Comparison of ENCODE assay signal across 9 cellular contexts in genomic region chr5:135033026-135033861, GRCh38. TPM values are rescaled to one million over a fixed set of nuclear protein-coding genes. Genes with fewer than 3 reads are reported as not detected.
DNase-seq lines count a peak whose midpoint lies in the region; ATAC-seq, FAIRE-seq and TF ChIP-seq lines count a peak whose summit lies in the region.
"Had no signal": no experiment of that assay in that cellular context is flagged by ENCODE, and none has a peak within 500 bp of the region (broad histone marks: within the 10 kb centered on the region; RNA-seq: fewer than 3 reads in every experiment).

No MANE protein-coding gene starts in this region.

- H3K9me3 ChIP-seq in Karpas-422 (ENCODE audit: low read length), result no peaks in the 10 kb centered on the region
- H3K9me3 ChIP-seq in kidney (ENCODE audit: control insufficient read depth in 1 of 2, low read length in 2 of 2), result peaks cover 0 to 7% of the 10 kb centered on the region in 2 donors
- no peaks in the 10 kb centered on the region for H3K9me3 ChIP-seq in thyroid gland

- H3K36me3 ChIP-seq in Karpas-422 (ENCODE audit: insufficient read depth, low read length) (peaks cover 46% of the 10 kb centered on the region), kidney (ENCODE audit: control insufficient read depth in 1 of 2, insufficient read depth in 2 of 2, low read length in 2 of 2) (no peaks in the 10 kb centered on the region), thyroid gland (no peaks in the 10 kb centered on the region)

- H3K79me2 ChIP-seq in Karpas-422 (ENCODE audit: low read length), result peaks cover 56% of the 10 kb centered on the region

- in situ Hi-C loops in G401 (cut with HindIII; ENCODE audit: low sequenced_read_pairs), result no loop called here

- H3K4me1 Mint-ChIP-seq in activated naive CD8-positive, alpha-beta T cell treated with anti-CD3 and anti-CD28 coated beads, Interleukin-2, amount 10 ng/mL, durations not matched to agents 7 days and 5 days, result peaks cover 26% of the 10 kb centered on the region

- H3K9ac ChIP-seq in Karpas-422 (ENCODE audit: low read length), result peak overlapping the region; percentile 98
- no peak overlapping the region for H3K9ac ChIP-seq in kidney (ENCODE audit: low read length in 2 of 2)

- no peak overlapping the region for H2AFZ ChIP-seq in Karpas-422 (ENCODE audit: low read length)

- 4 to 6% methylated on average over 51 to 52 of the region's 88 CpGs for WGBS in thyroid gland, 2 donors

- H3K9me2 ChIP-seq in Karpas-422 (replicated peaks; ENCODE audit: insufficient read depth, low read length), result no peaks in the 10 kb centered on the region

- intact Hi-C loops in kidney (cut with DNase I) (no loop called here), thyroid gland (cut with DNase I) (loop anchor here (10.0 kb wide), 1 partner anchor 152 kb away; no protein-coding TSS in a partner anchor)

- peaks cover 36% of the 10 kb centered on the region for H4K20me1 ChIP-seq in Karpas-422 (ENCODE audit: insufficient read depth, low read depth, low read length)

- POLR2A ChIA-PET in activated naive CD8-positive, alpha-beta T cell treated with anti-CD3 and anti-CD28 coated beads, Interleukin-2, amount 10 ng/mL, durations not matched to agents 7 days and 5 days (lab: Charles Lee), result interaction anchor here (0.6 kb wide), 1 partner anchor 277 kb away, joined by 3 read pairs; no protein-coding TSS in a partner anchor

- DNase-seq in NCI-H1417 (lab: John Stamatoyannopoulos, UW) (peak in 2 of 3 experiments; percentile 71 to 73), NCI-H1417 treated with DMSO at 0.1 percent for 48 hours (lab: John Stamatoyannopoulos, UW) (no peak), Karpas-422 (peak; percentile 70), kidney (peak; percentile 63), thyroid gland (peak in 1 of 2 donors; percentile 13), G401 (ENCODE audit: low spot score) (no peak)
- peak; percentile 60 for DNase-seq in activated naive CD8-positive, alpha-beta T cell treated with anti-CD3 and anti-CD28 coated beads, Interleukin-2, amount 10 ng/mL, durations not matched to agents 7 days and 5 days

- no peak for TF ChIP-seq CTCF in kidney (IDR thresholded peaks at IDR 0.05; ENCODE audit: borderline replicate concordance, extremely low read depth, insufficient read depth)
- TF ChIP-seq CTCF in thyroid gland (IDR thresholded peaks at IDR 0.05), result no peak

- H3K27me3 ChIP-seq in Karpas-422 (ENCODE audit: low read length), result no peaks in the 10 kb centered on the region
- H3K27me3 ChIP-seq in thyroid gland, result peaks cover 79% of the 10 kb centered on the region

- peaks cover 7% of the 10 kb centered on the region for H3K36me3 Mint-ChIP-seq in activated naive CD8-positive, alpha-beta T cell treated with anti-CD3 and anti-CD28 coated beads, Interleukin-2, amount 10 ng/mL, durations not matched to agents 7 days and 5 days

- H3K9me3 Mint-ChIP-seq in activated naive CD8-positive, alpha-beta T cell treated with anti-CD3 and anti-CD28 coated beads, Interleukin-2, amount 10 ng/mL, durations not matched to agents 7 days and 5 days, result peaks cover 4% of the 10 kb centered on the region

- TF ChIP-seq POLR2A in thyroid gland (IDR thresholded peaks at IDR 0.05), result no peak
- TF ChIP-seq POLR2A in GM18505 (IDR thresholded peaks at IDR 0.05; ENCODE audit: borderline replicate concordance, extremely low read depth, insufficient read depth, insufficient read length), result no peak

- H3K27me3 Mint-ChIP-seq in activated naive CD8-positive, alpha-beta T cell treated with anti-CD3 and anti-CD28 coated beads, Interleukin-2, amount 10 ng/mL, durations not matched to agents 7 days and 5 days, result peaks cover 81% of the 10 kb centered on the region

- H3K4me1 ChIP-seq in Karpas-422 (ENCODE audit: low read length) (peaks cover 65% of the 10 kb centered on the region), kidney (ENCODE audit: control insufficient read depth in 1 of 2, insufficient read depth in 1 of 2, low read depth in 1 of 2, low read length in 2 of 2) (peaks cover 15% of the 10 kb centered on the region in 2 donors), thyroid gland (peaks cover 27 to 40% of the 10 kb centered on the region in 2 donors)

- no peak for FAIRE-seq in kidney (lab: Jason Lieb, UNC)
- FAIRE-seq: colon had no signal

- peak overlapping the region; percentile 76 for H3K4me2 ChIP-seq in Karpas-422 (ENCODE audit: low read depth, low read length, poor library complexity, severe bottlenecking)

- no peak for ATAC-seq in activated naive CD8-positive, alpha-beta T cell treated with anti-CD3 and anti-CD28 coated beads, Interleukin-2, amount 10 ng/mL, durations not matched to agents 7 days and 5 days (ENCODE audit: low read depth)
- no peak for ATAC-seq in GM18505 (IDR thresholded peaks at IDR 0.05; ENCODE audit: unreplicated experiment)

- peak overlapping the region; percentile 60 for H3K27ac Mint-ChIP-seq in activated naive CD8-positive, alpha-beta T cell treated with anti-CD3 and anti-CD28 coated beads, Interleukin-2, amount 10 ng/mL, durations not matched to agents 7 days and 5 days

- peak overlapping the region; percentile 81 for H3K4me3 Mint-ChIP-seq in activated naive CD8-positive, alpha-beta T cell treated with anti-CD3 and anti-CD28 coated beads, Interleukin-2, amount 10 ng/mL, durations not matched to agents 7 days and 5 days

- H3K4me3 ChIP-seq in Karpas-422 (ENCODE audit: low read length) (peak overlapping the region; percentile 90), kidney (ENCODE audit: low read length in 2 of 2) (peak overlapping the region; percentile 50 to 61), thyroid gland (replicated peaks in 1 of 3) (peak overlapping the region in 2 of 3 donors; percentile 9 to 33)

- peak overlapping the region; percentile 97 for H3K27ac ChIP-seq in Karpas-422 (ENCODE audit: low read length)
- H3K27ac ChIP-seq in kidney (ENCODE audit: low read depth in 2 of 2, low read length in 2 of 2), result no peak overlapping the region
- no peak overlapping the region for H3K27ac ChIP-seq in thyroid gland

RNA-seq across cellular contexts. Expression of gene PITX1, which starts 0.8 kb away (rescaled TPM):
- 173 and 469 TPM in 2 replicates for total RNA-seq in Karpas-422 (2014; rRNA removed; shearing (Covaris generic); ENCODE audit: low replicate concordance)
- not detected for total RNA-seq in activated naive CD8-positive, alpha-beta T cell treated with anti-CD3 and anti-CD28 coated beads, Interleukin-2, amount 10 ng/mL, durations not matched to agents 7 days and 5 days
- total RNA-seq in kidney (not detected), thyroid gland (under 1 TPM in 2 of 4 donors, not detected in 2; 0.13 to 0.44 TPM)
- not detected for polyA plus RNA-seq in kidney (ENCODE audit: insufficient read depth, low read depth, low replicate concordance)
- 60.2 and 66.1 TPM in 2 replicates for total RNA-seq in G401 (2014; rRNA removed; shearing (Covaris generic))

Comparison
In these comparisons a context has a peak if more than half of its experiments do, and no peak if none do; other contexts are left out.
1. DNase-seq: peak in NCI-H1417 (2 of 3), Karpas-422 (single experiment), activated naive CD8-positive, alpha-beta T cell treated with anti-CD3 and anti-CD28 coated beads, Interleukin-2, amount 10 ng/mL, durations not matched to agents 7 days and 5 days (single experiment) and kidney (single experiment); none in NCI-H1417 treated with DMSO at 0.1 percent for 48 hours (single experiment) and G401 (single experiment).
2. H3K4me3 ChIP-seq: peak in every context shown above with its lines; median percentile 90 in Karpas-422; 56 in kidney; 21 in thyroid gland.
3. RNA of gene PITX1, which starts 0.8 kb away (total RNA-seq): 173 to 469 TPM in Karpas-422 and 60.2 to 66.1 TPM in G401; 0.13 to 0.44 TPM in thyroid gland, not detected in kidney (single experiment) and not detected in activated naive CD8-positive, alpha-beta T cell treated with anti-CD3 and anti-CD28 coated beads, Interleukin-2, amount 10 ng/mL, durations not matched to agents 7 days and 5 days; every median in the first group is over 10 times any median in the second.